In the genomic region with DNA sequence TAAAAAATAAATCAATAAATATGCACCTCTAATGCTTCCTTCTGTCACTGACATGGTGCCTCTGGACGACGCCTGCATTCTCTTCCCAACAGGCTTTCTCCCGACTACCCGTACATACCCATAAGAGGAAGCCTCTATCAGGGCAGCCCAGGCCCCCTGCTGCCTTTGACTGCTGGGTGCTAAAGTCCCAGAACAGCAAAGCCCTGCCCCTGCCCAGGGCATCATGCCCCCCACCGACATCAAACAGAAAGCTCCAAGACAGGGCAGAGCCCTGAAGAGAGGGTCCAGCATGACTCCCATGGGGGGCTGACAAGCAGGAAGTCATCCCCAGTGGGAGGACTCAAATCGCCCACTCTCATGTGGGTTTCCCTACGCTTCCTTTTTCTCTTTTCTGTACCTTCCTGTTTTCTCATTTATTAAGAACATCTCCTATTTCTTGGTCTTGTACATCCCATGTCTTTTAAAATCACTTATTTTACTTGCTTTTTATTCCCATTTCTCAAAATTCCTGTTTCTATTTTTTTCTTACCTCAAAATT, we compare ENCODE assay signal across 15 cellular contexts.
"Had no signal": no experiment of that assay in that cellular context is flagged by ENCODE, and none has a peak within 500 bp of the region (broad histone marks: within the 10 kb centered on the region; RNA-seq: fewer than 3 reads in every experiment).

No MANE protein-coding gene starts in this region.

- H3K27me3 Mint-ChIP-seq: activated CD4-positive, alpha-beta memory T cell treated with anti-CD3 and anti-CD28 coated beads, Interleukin-2, amount 10 ng/mL, durations not matched to agents 7 days and 5 days; stimulated activated naive CD8-positive, alpha-beta T cell treated with anti-CD3 and anti-CD28 coated beads, Interleukin-15, Interleukin-2, amounts not matched to agents 100 ng/mL and 50 ng/mL, for 24 hours had no signal

- DNase-seq: activated CD4-positive, alpha-beta memory T cell treated with anti-CD3 and anti-CD28 coated beads, Interleukin-2, amount 10 ng/mL, durations not matched to agents 7 days and 5 days; activated CD4-positive, alpha-beta T cell treated with anti-CD3 and anti-CD28 coated beads for 1 hour; aorta; esophagus squamous epithelium; foreskin fibroblast; glutamatergic neuron; left cardiac atrium; lower lobe of right lung; retina; stimulated activated CD4-positive, alpha-beta T cell treated with anti-CD3 and anti-CD28 coated beads, Interleukin-4, amount 100 ng/mL, for 1 hour; upper lobe of left lung had no signal

- H3K27me3 ChIP-seq: breast epithelium, esophagus squamous epithelium, neural progenitor cell, upper lobe of left lung had no signal

- ATAC-seq: left cardiac atrium, lower lobe of right lung had no signal

- H3K4me1 Mint-ChIP-seq: activated CD4-positive, alpha-beta memory T cell treated with anti-CD3 and anti-CD28 coated beads, Interleukin-2, amount 10 ng/mL, durations not matched to agents 7 days and 5 days; mesothelial cell of epicardium; neural progenitor cell had no signal

- H3K4me3 ChIP-seq: breast epithelium, esophagus squamous epithelium, lower lobe of right lung, neural progenitor cell, upper lobe of left lung had no signal

- H3K27ac Mint-ChIP-seq: activated CD4-positive, alpha-beta memory T cell treated with anti-CD3 and anti-CD28 coated beads, Interleukin-2, amount 10 ng/mL, durations not matched to agents 7 days and 5 days; mesothelial cell of epicardium; neural progenitor cell had no signal

- H3K36me3 ChIP-seq: neural progenitor cell had no signal

- H3K9me3 Mint-ChIP-seq: activated CD4-positive, alpha-beta memory T cell treated with anti-CD3 and anti-CD28 coated beads, Interleukin-2, amount 10 ng/mL, durations not matched to agents 7 days and 5 days; mesothelial cell of epicardium; neural progenitor cell; stimulated activated naive CD8-positive, alpha-beta T cell treated with anti-CD3 and anti-CD28 coated beads, Interleukin-15, Interleukin-2, amounts not matched to agents 100 ng/mL and 50 ng/mL, for 24 hours had no signal

- H3K4me3 Mint-ChIP-seq: activated CD4-positive, alpha-beta memory T cell treated with anti-CD3 and anti-CD28 coated beads, Interleukin-2, amount 10 ng/mL, durations not matched to agents 7 days and 5 days; mesothelial cell of epicardium; neural progenitor cell; stimulated activated naive CD8-positive, alpha-beta T cell treated with anti-CD3 and anti-CD28 coated beads, Interleukin-15, Interleukin-2, amounts not matched to agents 100 ng/mL and 50 ng/mL, for 24 hours had no signal
